Comparison of ENCODE assay signal across 16 cellular contexts in genomic region chr9:93596399-93596798, GRCh38.
"Had no signal": no experiment of that assay in that cellular context is flagged by ENCODE, and none has a peak within 500 bp of the region (broad histone marks: within the 10 kb centered on the region; RNA-seq: fewer than 3 reads in every experiment).

No MANE protein-coding gene starts in this region.

- H3K27ac Mint-ChIP-seq: activated naive CD4-positive, alpha-beta T cell treated with anti-CD3 and anti-CD28 coated beads, Interleukin-2, amount 10 ng/mL, durations not matched to agents 7 days and 5 days; activated T-helper 1 cell treated with anti-CD3 and anti-CD28 coated beads, Interleukin-12 subunit alpha, Interleukin-12 subunit beta, Interleukin-2, Interleukin-4 antibody, amounts not matched to agents 30 ng/mL and 10 ng/mL and 1 ng/mL, durations not matched to agents 14 hours and 24 hours and 36 hours; stimulated activated naive B cell treated with anti-CD40 and anti-IgM and Interleukin-4, amounts not matched to agents 10 μg/mL and 1 μg/mL and 100 μg/mL, for 72 hours; T-helper 17 cell had no signal

- H3K36me3 Mint-ChIP-seq: activated naive CD4-positive, alpha-beta T cell treated with anti-CD3 and anti-CD28 coated beads, Interleukin-2, amount 10 ng/mL, durations not matched to agents 7 days and 5 days; stimulated activated naive B cell treated with anti-CD40 and anti-IgM and Interleukin-4, amounts not matched to agents 10 μg/mL and 1 μg/mL and 100 μg/mL, for 72 hours had no signal

- H3K27me3 ChIP-seq: body of pancreas, gastrocnemius medialis, neutrophil, transverse colon had no signal

- H3K4me3 Mint-ChIP-seq: activated naive CD4-positive, alpha-beta T cell treated with anti-CD3 and anti-CD28 coated beads, Interleukin-2, amount 10 ng/mL, durations not matched to agents 7 days and 5 days; activated T-helper 1 cell treated with anti-CD3 and anti-CD28 coated beads, Interleukin-12 subunit alpha, Interleukin-12 subunit beta, Interleukin-2, Interleukin-4 antibody, amounts not matched to agents 30 ng/mL and 10 ng/mL and 1 ng/mL, durations not matched to agents 14 hours and 24 hours and 36 hours; effector memory CD8-positive, alpha-beta T cell; stimulated activated naive B cell treated with anti-CD40 and anti-IgM and Interleukin-4, amounts not matched to agents 10 μg/mL and 1 μg/mL and 100 μg/mL, for 72 hours; T-helper 17 cell had no signal

- H3K4me3 ChIP-seq: body of pancreas, gastrocnemius medialis, smooth muscle cell, transverse colon had no signal

- H3K27me3 Mint-ChIP-seq: activated naive CD4-positive, alpha-beta T cell treated with anti-CD3 and anti-CD28 coated beads, Interleukin-2, amount 10 ng/mL, durations not matched to agents 7 days and 5 days; effector memory CD8-positive, alpha-beta T cell; stimulated activated naive B cell treated with anti-CD40 and anti-IgM and Interleukin-4, amounts not matched to agents 10 μg/mL and 1 μg/mL and 100 μg/mL, for 72 hours; T-helper 17 cell had no signal

- FAIRE-seq: keratinocyte had no signal

- H3K9me3 ChIP-seq: body of pancreas, gastrocnemius medialis, neutrophil, transverse colon had no signal

- H3K36me3 ChIP-seq: gastrocnemius medialis, neutrophil, transverse colon had no signal

- ATAC-seq: body of pancreas; effector memory CD8-positive, alpha-beta T cell; gastrocnemius medialis; left ventricle myocardium superior; right cardiac atrium; stimulated activated naive B cell treated with anti-CD40 and anti-IgM and Interleukin-4, amounts not matched to agents 10 μg/mL and 1 μg/mL and 100 μg/mL, for 72 hours; T-helper 17 cell had no signal

- DNase-seq: activated CD4-positive, alpha-beta T cell treated with anti-CD3 and anti-CD28 coated beads for 1 hour; activated CD4-positive, alpha-beta T cell treated with anti-CD3 and anti-CD28 coated beads, Interleukin-2, amount 50 U/mL, for 48 hours; activated naive CD4-positive, alpha-beta T cell treated with anti-CD3 and anti-CD28 coated beads, Interleukin-2, amount 10 ng/mL, durations not matched to agents 7 days and 5 days; effector memory CD8-positive, alpha-beta T cell; gastrocnemius medialis; left ventricle myocardium superior; mesendoderm; right cardiac atrium; stimulated activated naive B cell treated with anti-CD40 and anti-IgM and Interleukin-4, amounts not matched to agents 10 μg/mL and 1 μg/mL and 100 μg/mL, for 72 hours; T-helper 17 cell; transverse colon had no signal

- H3K9me3 Mint-ChIP-seq: activated naive CD4-positive, alpha-beta T cell treated with anti-CD3 and anti-CD28 coated beads, Interleukin-2, amount 10 ng/mL, durations not matched to agents 7 days and 5 days; activated T-helper 1 cell treated with anti-CD3 and anti-CD28 coated beads, Interleukin-12 subunit alpha, Interleukin-12 subunit beta, Interleukin-2, Interleukin-4 antibody, amounts not matched to agents 30 ng/mL and 10 ng/mL and 1 ng/mL, durations not matched to agents 14 hours and 24 hours and 36 hours; effector memory CD8-positive, alpha-beta T cell; stimulated activated naive B cell treated with anti-CD40 and anti-IgM and Interleukin-4, amounts not matched to agents 10 μg/mL and 1 μg/mL and 100 μg/mL, for 72 hours had no signal

- H3K27ac ChIP-seq: body of pancreas, gastrocnemius medialis, neutrophil, transverse colon had no signal
